38 cellular contexts compared by ENCODE assay signal in the genomic region with DNA sequence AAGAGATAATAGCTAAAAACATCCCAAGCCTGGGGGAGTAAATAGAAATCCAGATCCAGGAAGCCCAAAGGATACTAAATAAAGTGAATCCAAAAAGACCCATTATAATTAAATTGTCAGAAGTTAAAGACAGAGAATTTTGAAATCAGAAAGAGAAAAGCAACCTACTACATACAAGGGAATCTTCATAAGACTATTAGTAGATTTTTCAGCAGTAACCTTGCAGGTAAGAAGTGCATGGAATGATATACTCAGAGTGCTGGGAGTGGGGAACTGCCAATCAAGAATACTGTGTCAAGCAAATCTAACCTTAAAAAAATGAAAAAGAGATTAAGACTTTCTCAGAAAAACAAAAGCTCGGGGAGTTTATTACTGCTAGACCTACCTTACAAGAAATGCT. TPM values are rescaled to one million over a fixed set of nuclear protein-coding genes. Genes with fewer than 3 reads are reported as not detected.
"Had no signal": no experiment of that assay in that cellular context is flagged by ENCODE, and none has a peak within 500 bp of the region (broad histone marks: within the 10 kb centered on the region; RNA-seq: fewer than 3 reads in every experiment).

No MANE protein-coding gene starts in this region.

- H3K36me3 ChIP-seq: adrenal gland, brain microvascular endothelial cell, breast epithelium had no signal

- H3K27me3 ChIP-seq: adrenal gland, body of pancreas, brain microvascular endothelial cell, breast epithelium had no signal

- H3K27me3 Mint-ChIP-seq: activated B cell treated with CpG ODN at 0.5 μM for 24 hours; activated CD4-positive, alpha-beta memory T cell treated with anti-CD3 and anti-CD28 coated beads for 36 hours; activated CD4-positive, alpha-beta T cell treated with anti-CD3 and anti-CD28 coated beads, Interleukin-2, amount 10 ng/mL, durations not matched to agents 24 days and 14 days; activated CD8-positive, alpha-beta T cell treated with anti-CD3 and anti-CD28 coated beads for 36 hours; activated naive CD8-positive, alpha-beta T cell treated with anti-CD3 and anti-CD28 coated beads for 36 hours; activated T-helper 17 cell treated with anti-CD3 and anti-CD28 coated beads, Interleukin-2, amount 50 U/mL, for 72 hours had no signal

- H3K4me3 Mint-ChIP-seq: activated B cell treated with CpG ODN at 0.5 μM for 24 hours; activated CD4-positive, alpha-beta memory T cell treated with anti-CD3 and anti-CD28 coated beads for 36 hours; activated CD4-positive, alpha-beta T cell treated with anti-CD3 and anti-CD28 coated beads, Interleukin-2, amount 10 ng/mL, durations not matched to agents 24 days and 14 days; activated CD8-positive, alpha-beta T cell treated with anti-CD3 and anti-CD28 coated beads for 36 hours; activated naive CD4-positive, alpha-beta T cell treated with anti-CD3 and anti-CD28 coated beads for 36 hours; activated naive CD8-positive, alpha-beta T cell treated with anti-CD3 and anti-CD28 coated beads for 36 hours; activated T-cell treated with anti-CD3 and anti-CD28 coated beads, Interleukin-2, amount 50 U/mL, for 4 hours; activated T-cell treated with anti-CD3 and anti-CD28 coated beads, Interleukin-2, amount 50 U/mL, for 72 hours; activated T-helper 1 cell treated with anti-CD3 and anti-CD28 coated beads, Interleukin-12 subunit alpha, Interleukin-12 subunit beta, Interleukin-2, Interleukin-4 antibody, amounts not matched to agents 30 ng/mL and 10 ng/mL and 1 ng/mL, durations not matched to agents 14 hours and 24 hours and 36 hours; activated T-helper 17 cell treated with anti-CD3 and anti-CD28 coated beads, Interleukin-2, amount 50 U/mL, for 72 hours; T-helper 1 cell treated with Interleukin-12 subunit alpha and Interleukin-12 subunit beta and Interleukin-4 antibody, amounts not matched to agents 30 μg/mL and 1 μg/mL, for 36 hours; T-helper 2 cell treated with Interferon-gamma antibody and Interleukin-4, amounts not matched to agents 5 μg/mL and 100 μg/mL, for 36 hours had no signal

- H3K4me1 Mint-ChIP-seq: activated B cell treated with CpG ODN at 0.5 μM for 24 hours; activated T-helper 17 cell treated with anti-CD3 and anti-CD28 coated beads, Interleukin-2, amount 50 U/mL, for 72 hours had no signal

- ATAC-seq: activated CD8-positive, alpha-beta T cell treated with anti-CD3 and anti-CD28 coated beads for 36 hours; activated naive CD4-positive, alpha-beta T cell treated with anti-CD3 and anti-CD28 coated beads, Interleukin-2, amount 50 U/mL, for 72 hours; activated T-cell treated with anti-CD3 and anti-CD28 coated beads, Interleukin-2, amount 50 U/mL, for 4 hours; activated T-cell treated with anti-CD3 and anti-CD28 coated beads, Interleukin-2, amount 50 U/mL, for 72 hours; activated T-helper 17 cell treated with anti-CD3 and anti-CD28 coated beads, Interleukin-2, amount 50 U/mL, for 72 hours; body of pancreas had no signal

- H3K27ac Mint-ChIP-seq: activated B cell treated with CpG ODN at 0.5 μM for 24 hours; activated CD4-positive, alpha-beta memory T cell treated with anti-CD3 and anti-CD28 coated beads for 36 hours; activated CD4-positive, alpha-beta T cell treated with anti-CD3 and anti-CD28 coated beads, Interleukin-2, amount 10 ng/mL, durations not matched to agents 24 days and 14 days; activated CD8-positive, alpha-beta T cell treated with anti-CD3 and anti-CD28 coated beads for 36 hours; activated naive CD4-positive, alpha-beta T cell treated with anti-CD3 and anti-CD28 coated beads for 36 hours; activated naive CD4-positive, alpha-beta T cell treated with anti-CD3 and anti-CD28 coated beads, Interleukin-2, amount 50 U/mL, for 72 hours; activated naive CD8-positive, alpha-beta T cell treated with anti-CD3 and anti-CD28 coated beads for 36 hours; activated T-helper 1 cell treated with anti-CD3 and anti-CD28 coated beads, Interleukin-12 subunit alpha, Interleukin-12 subunit beta, Interleukin-2, Interleukin-4 antibody, amounts not matched to agents 30 ng/mL and 10 ng/mL and 1 ng/mL, durations not matched to agents 14 hours and 24 hours and 36 hours; activated T-helper 17 cell treated with anti-CD3 and anti-CD28 coated beads, Interleukin-2, amount 50 U/mL, for 72 hours; T-helper 1 cell treated with Interleukin-12 subunit alpha and Interleukin-12 subunit beta and Interleukin-4 antibody, amounts not matched to agents 30 μg/mL and 1 μg/mL, for 36 hours; T-helper 2 cell treated with Interferon-gamma antibody and Interleukin-4, amounts not matched to agents 5 μg/mL and 100 μg/mL, for 36 hours had no signal

- H3K27ac ChIP-seq: adrenal gland, body of pancreas, brain microvascular endothelial cell, breast epithelium, VCaP had no signal

- DNase-seq: activated B cell treated with CpG ODN at 0.5 μM for 24 hours; activated CD4-positive, alpha-beta memory T cell treated with anti-CD3 and anti-CD28 coated beads for 36 hours; activated CD4-positive, alpha-beta T cell treated with anti-CD3 and anti-CD28 coated beads for 4 hours; activated CD4-positive, alpha-beta T cell treated with anti-CD3 and anti-CD28 coated beads, Interleukin-2, amount 10 ng/mL, durations not matched to agents 24 days and 14 days; activated CD4-positive, alpha-beta T cell treated with anti-CD3 and anti-CD28 coated beads, Interleukin-2, amount 50 U/mL, for 1 hour; activated CD4-positive, alpha-beta T cell treated with anti-CD3 and anti-CD28 coated beads, Interleukin-2, amount 50 U/mL, for 4 hours; activated CD4-positive, CD25-positive, alpha-beta regulatory T cell treated with anti-CD3 and anti-CD28 coated beads, Interleukin-2, amount 50 U/mL, for 72 hours; activated CD8-positive, alpha-beta memory T cell treated with anti-CD3 and anti-CD28 coated beads, Interleukin-2, amount 50 U/mL, for 4 hours; activated CD8-positive, alpha-beta T cell treated with anti-CD3 and anti-CD28 coated beads for 36 hours; activated effector memory CD4-positive, alpha-beta T cell treated with anti-CD3 and anti-CD28 coated beads, Interleukin-2, amount 50 U/mL, for 16 hours; activated gamma-delta T cell treated with Interleukin-2 at 50 U/mL for 16 hours; activated naive CD4-positive, alpha-beta T cell; activated naive CD4-positive, alpha-beta T cell treated with anti-CD3 and anti-CD28 coated beads for 36 hours; activated naive CD4-positive, alpha-beta T cell treated with anti-CD3 and anti-CD28 coated beads, Interleukin-2, amount 50 U/mL, for 16 hours; activated naive CD8-positive, alpha-beta T cell treated with anti-CD3 and anti-CD28 coated beads for 36 hours; activated T-cell treated with anti-CD3 and anti-CD28 coated beads for 4 hours; activated T-cell treated with anti-CD3 and anti-CD28 coated beads, Interleukin-2, amount 50 U/mL, for 1 hour; activated T-cell treated with anti-CD3 and anti-CD28 coated beads, Interleukin-2, amount 50 U/mL, for 4 hours; activated T-cell treated with anti-CD3 and anti-CD28 coated beads, Interleukin-2, amount 50 U/mL, for 72 hours; adrenal gland; amniotic stem cell; aorta; body of pancreas; brain microvascular endothelial cell; central memory CD4-positive, alpha-beta T cell; cerebellar nuclear complex; T-helper 2 cell; T-helper 9 cell had no signal

- H3K4me1 ChIP-seq: adrenal gland, body of pancreas, breast epithelium had no signal

- FAIRE-seq: astrocyte, TTC549 had no signal

- H3K4me3 ChIP-seq: adrenal gland, body of pancreas, breast epithelium had no signal

RNA-seq across cellular contexts. Expression of a gene that starts 13.2 kb away (rescaled TPM):
- total RNA-seq: astrocyte, chondrocyte had no signal

RNA-seq across cellular contexts. Expression of a gene that starts 17.7 kb away (rescaled TPM):
- total RNA-seq: astrocyte, chondrocyte had no signal

RNA-seq across cellular contexts. Expression of a gene that starts 34.0 kb away (rescaled TPM):
- total RNA-seq: chondrocyte had no signal
